18 cellular contexts compared by ENCODE assay signal in the genomic region with DNA sequence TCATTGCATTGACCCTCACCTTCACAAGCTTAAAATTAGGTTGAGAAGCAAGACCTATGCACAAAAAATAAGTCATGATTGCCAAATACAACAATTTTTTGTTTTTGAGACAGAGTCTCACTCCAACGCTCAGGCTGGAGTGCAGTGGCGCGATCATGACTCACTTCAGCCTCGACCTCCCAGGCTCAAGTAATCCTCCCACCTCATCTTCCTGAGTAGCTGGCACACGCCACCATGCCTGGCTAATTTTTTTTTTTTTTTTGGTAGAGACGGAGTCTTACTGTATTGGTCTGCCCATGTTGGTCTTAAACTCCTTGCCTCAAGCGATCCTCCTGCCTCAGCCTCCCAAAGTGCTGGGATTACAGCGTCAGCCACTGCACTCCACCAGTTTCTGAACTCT. TPM values are rescaled to one million over a fixed set of nuclear protein-coding genes. Genes with fewer than 3 reads are reported as not detected.
DNase-seq lines count a peak whose midpoint lies in the region; ATAC-seq, FAIRE-seq and TF ChIP-seq lines count a peak whose summit lies in the region.
"Had no signal": no experiment of that assay in that cellular context is flagged by ENCODE, and none has a peak within 500 bp of the region (broad histone marks: within the 10 kb centered on the region; RNA-seq: fewer than 3 reads in every experiment).

No MANE protein-coding gene starts in this region.

- TF ChIP-seq CTCF in HEK293 (tag by site-specific recombination; IDR thresholded peaks at IDR 0.05) (no peak), astrocyte (IDR thresholded peaks at IDR 0.05; ENCODE audit: insufficient read depth, low read depth, low read length) (no peak)

- H3K27me3 Mint-ChIP-seq in CD8-positive, alpha-beta memory T cell = no peaks in the 10 kb centered on the region
- H3K27me3 Mint-ChIP-seq in astrocyte (ENCODE audit: low read depth, unreplicated experiment) (no peaks in the 10 kb centered on the region), naive B cell (no peaks in the 10 kb centered on the region)
- H3K27me3 Mint-ChIP-seq: type B pancreatic cell had no signal

- H3K4me1 ChIP-seq in CD8-positive, alpha-beta memory T cell (ENCODE audit: insufficient read depth, low read length) = peaks cover 42% of the 10 kb centered on the region
- peaks cover 20% of the 10 kb centered on the region for H3K4me1 ChIP-seq in HEK293 (ENCODE audit: control insufficient read depth, insufficient read depth, low read length)
- peaks cover 19% of the 10 kb centered on the region for H3K4me1 ChIP-seq in astrocyte (ENCODE audit: insufficient read depth, low read length)

- H3K36me3 ChIP-seq in CD8-positive, alpha-beta memory T cell (ENCODE audit: insufficient read depth, low read length) = no peaks in the 10 kb centered on the region
- H3K36me3 ChIP-seq in HEK293 (ENCODE audit: control insufficient read depth in 2 of 2, insufficient read depth in 1 of 2, low read length in 2 of 2) (no peaks in the 10 kb centered on the region), astrocyte (ENCODE audit: insufficient read depth, low read length) (no peaks in the 10 kb centered on the region)

- no peak overlapping the region for H3K27ac ChIP-seq in CD8-positive, alpha-beta memory T cell (ENCODE audit: low read depth, low read length)
- H3K27ac ChIP-seq in HEK293 (ENCODE audit: extremely low read depth, low read depth, low read length) (no peak overlapping the region), astrocyte (ENCODE audit: low read depth, low read length) (no peak overlapping the region)
- H3K27ac ChIP-seq: C4-2B, lower lobe of right lung, VCaP had no signal

- peaks cover 51 to 77% (median 72%) of the 10 kb centered on the region in 3 donors for H3K4me1 Mint-ChIP-seq in CD8-positive, alpha-beta memory T cell
- peaks cover 24% of the 10 kb centered on the region for H3K4me1 Mint-ChIP-seq in astrocyte (ENCODE audit: low read depth, unreplicated experiment)
- H3K4me1 Mint-ChIP-seq in naive B cell = peaks cover 35 to 72% (median 55%) of the 10 kb centered on the region in 3 donors

- no peak overlapping the region for H3K9ac ChIP-seq in astrocyte (ENCODE audit: low read length)

- CTCF ChIA-PET in CD8-positive, alpha-beta memory T cell (lab: Charles Lee) = interaction anchor here (0.7 to 1.5 kb wide), 6 partner anchors 9 to 57 kb away, joined by 3 to 5 read pairs (median 3); no protein-coding TSS in a partner anchor
- CTCF ChIA-PET in HEK293 (lab: Yijun Ruan, JAX) = interaction anchor here (0.7 to 3.2 kb wide), 4 partner anchors 22 to 219 kb away, joined by 3 to 17 read pairs (median 6); no protein-coding TSS in a partner anchor

- FAIRE-seq in astrocyte (lab: Jason Lieb, UNC) = no peak

- peaks cover 72% of the 10 kb centered on the region for H3K79me2 ChIP-seq in astrocyte (ENCODE audit: insufficient read depth, low read length)

- ATAC-seq in naive B cell (ENCODE audit: low read depth in 2 of 2) (no peak), HG03571 (IDR thresholded peaks at IDR 0.05; ENCODE audit: unreplicated experiment) (no peak), GM21381 (IDR thresholded peaks at IDR 0.05; ENCODE audit: unreplicated experiment) (no peak), left colon (no peak)
- ATAC-seq: esophagus mucosa, lower lobe of right lung, PC-3 had no signal

- H3K4me2 ChIP-seq in astrocyte (ENCODE audit: low read length) = peak overlapping the region; percentile 55

- H3K9me3 ChIP-seq in CD8-positive, alpha-beta memory T cell (ENCODE audit: low read length) = no peaks in the 10 kb centered on the region
- H3K9me3 ChIP-seq in HEK293 (ENCODE audit: control insufficient read depth, insufficient read depth, low read depth, low read length) (no peaks in the 10 kb centered on the region), astrocyte (ENCODE audit: insufficient read depth, low read depth, low read length) (no peaks in the 10 kb centered on the region)
- H3K9me3 ChIP-seq: lower lobe of right lung had no signal

- POLR2A ChIA-PET in CD8-positive, alpha-beta memory T cell (lab: Charles Lee) = interaction anchor here (1.8 kb wide), 1 partner anchor 23 kb away, joined by 4 read pairs; no protein-coding TSS in a partner anchor
- POLR2A ChIA-PET in HEK293 (lab: Yijun Ruan, JAX) = no interaction called here

- H3K4me3 Mint-ChIP-seq in CD8-positive, alpha-beta memory T cell = peak overlapping the region in 5 of 7 donors; percentile 10 to 77 (median 15)
- H3K4me3 Mint-ChIP-seq in astrocyte (ENCODE audit: unreplicated experiment) = no peak overlapping the region
- no peak overlapping the region for H3K4me3 Mint-ChIP-seq in naive B cell
- H3K4me3 Mint-ChIP-seq: nephron, type B pancreatic cell had no signal

- no peak for DNase-seq in CD8-positive, alpha-beta memory T cell
- DNase-seq in astrocyte (ENCODE audit: low read depth) (peak; percentile 68), naive B cell (no peak), midbrain (lab: John Stamatoyannopoulos, UW) (no peak), left colon (no peak)
- DNase-seq: cortex of kidney; lower lobe of right lung; NCI-H524 treated with DMSO at 0.1 percent for 48 hours; PC-3; stimulated activated CD8-positive, alpha-beta memory T cell treated with anti-CD3 and anti-CD28 coated beads, Interleukin-4, amount 100 ng/mL, for 48 hours had no signal

- H4K20me1 ChIP-seq in astrocyte (ENCODE audit: insufficient read depth, low read length) = peaks cover 56% of the 10 kb centered on the region

- H3K4me3 ChIP-seq in CD8-positive, alpha-beta memory T cell (ENCODE audit: low read length) = no peak overlapping the region
- H3K4me3 ChIP-seq in HEK293 (ENCODE audit: low read depth, low read length) (no peak overlapping the region), astrocyte (ENCODE audit: insufficient read depth, low read depth, low read length) (no peak overlapping the region)
- H3K4me3 ChIP-seq: lower lobe of right lung had no signal

- intact Hi-C loops in left colon (cut with DNase I, micrococcal nuclease) = no loop called here

- H3K27me3 ChIP-seq in CD8-positive, alpha-beta memory T cell (ENCODE audit: insufficient read depth, low read length, poor library complexity, severe bottlenecking) = no peaks in the 10 kb centered on the region
- no peaks in the 10 kb centered on the region for H3K27me3 ChIP-seq in astrocyte (ENCODE audit: insufficient read depth, low read length)

- peak overlapping the region; percentile 3 to 90 (median 70) for H3K27ac Mint-ChIP-seq in CD8-positive, alpha-beta memory T cell
- H3K27ac Mint-ChIP-seq in astrocyte (ENCODE audit: unreplicated experiment) = no peak overlapping the region
- peak overlapping the region in 4 of 6 donors; percentile 27 to 71 (median 46) for H3K27ac Mint-ChIP-seq in naive B cell

- H3K36me3 Mint-ChIP-seq in CD8-positive, alpha-beta memory T cell = peaks cover 0 to 7% (median 0%) of the 10 kb centered on the region in 3 donors
- H3K36me3 Mint-ChIP-seq in astrocyte (ENCODE audit: low read depth, unreplicated experiment) = no peaks in the 10 kb centered on the region
- peaks cover 0 to 7% of the 10 kb centered on the region in 2 donors for H3K36me3 Mint-ChIP-seq in naive B cell
- H3K36me3 Mint-ChIP-seq: type B pancreatic cell had no signal

- H3K9me3 Mint-ChIP-seq in CD8-positive, alpha-beta memory T cell = no peaks in the 10 kb centered on the region
- H3K9me3 Mint-ChIP-seq in astrocyte (ENCODE audit: unreplicated experiment) (no peaks in the 10 kb centered on the region), naive B cell (no peaks in the 10 kb centered on the region)
- H3K9me3 Mint-ChIP-seq: nephron, type B pancreatic cell had no signal

- no peak overlapping the region for H2AFZ ChIP-seq in astrocyte (ENCODE audit: low read depth, low read length)

TF ChIP-seq in HEK293, 187 proteins besides CTCF, POLR2A, EP300 and RAD21 (continues in another document):
- TF ChIP-seq ZNF157 (tag by site-specific recombination; IDR thresholded peaks at IDR 0.05) (no peak), ZFHX2 (tag by site-specific recombination; conservative IDR thresholded peaks at IDR 0.05) (peak; percentile 60), ZNF585B (tag by site-specific recombination; IDR thresholded peaks at IDR 0.05) (no peak), ZBTB21 (tag by site-specific recombination; IDR thresholded peaks at IDR 0.05) (no peak), ZNF529 (tag by site-specific recombination; IDR thresholded peaks at IDR 0.05; ENCODE audit: insufficient replicate concordance) (no peak), GLIS1 (tag by site-specific recombination; IDR thresholded peaks at IDR 0.05) (peak; percentile 86), ZNF521 (tag by site-specific recombination; IDR thresholded peaks at IDR 0.05) (no peak), BCL11B (tag by site-specific recombination; IDR thresholded peaks at IDR 0.05; ENCODE audit: low read depth) (no peak), ZBTB17 (tag by site-specific recombination; IDR thresholded peaks at IDR 0.05) (peak; percentile 50; the same call in 1 of the 2 replicates)
- TF ChIP-seq, protein P1, sequence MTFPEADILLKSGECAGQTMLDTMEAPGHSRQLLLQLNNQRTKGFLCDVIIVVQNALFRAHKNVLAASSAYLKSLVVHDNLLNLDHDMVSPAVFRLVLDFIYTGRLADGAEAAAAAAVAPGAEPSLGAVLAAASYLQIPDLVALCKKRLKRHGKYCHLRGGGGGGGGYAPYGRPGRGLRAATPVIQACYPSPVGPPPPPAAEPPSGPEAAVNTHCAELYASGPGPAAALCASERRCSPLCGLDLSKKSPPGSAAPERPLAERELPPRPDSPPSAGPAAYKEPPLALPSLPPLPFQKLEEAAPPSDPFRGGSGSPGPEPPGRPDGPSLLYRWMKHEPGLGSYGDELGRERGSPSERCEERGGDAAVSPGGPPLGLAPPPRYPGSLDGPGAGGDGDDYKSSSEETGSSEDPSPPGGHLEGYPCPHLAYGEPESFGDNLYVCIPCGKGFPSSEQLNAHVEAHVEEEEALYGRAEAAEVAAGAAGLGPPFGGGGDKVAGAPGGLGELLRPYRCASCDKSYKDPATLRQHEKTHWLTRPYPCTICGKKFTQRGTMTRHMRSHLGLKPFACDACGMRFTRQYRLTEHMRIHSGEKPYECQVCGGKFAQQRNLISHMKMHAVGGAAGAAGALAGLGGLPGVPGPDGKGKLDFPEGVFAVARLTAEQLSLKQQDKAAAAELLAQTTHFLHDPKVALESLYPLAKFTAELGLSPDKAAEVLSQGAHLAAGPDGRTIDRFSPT (tag by site-specific recombination; IDR thresholded peaks at IDR 0.05) = no peak
- TF ChIP-seq, protein P2, sequence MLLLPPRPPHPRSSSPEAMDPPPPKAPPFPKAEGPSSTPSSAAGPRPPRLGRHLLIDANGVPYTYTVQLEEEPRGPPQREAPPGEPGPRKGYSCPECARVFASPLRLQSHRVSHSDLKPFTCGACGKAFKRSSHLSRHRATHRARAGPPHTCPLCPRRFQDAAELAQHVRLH (tag by site-specific recombination; IDR thresholded peaks at IDR 0.05) = no peak

RNA-seq across cellular contexts. Expression of a gene that starts 24.1 kb away (rescaled TPM):
- 10 to 100 TPM; 11.5 to 11.9 TPM for total RNA-seq in CD8-positive, alpha-beta memory T cell
- 27.7 TPM for polyA plus RNA-seq in CD8-positive, alpha-beta memory T cell
- 24.3 and 26.8 TPM in 2 replicates for total RNA-seq in astrocyte
- 10 to 100 TPM; 16.9 to 38.2 (median 33.7) TPM for polyA plus RNA-seq in naive B cell (ENCODE audit: low read depth in 6 of 6)
- total RNA-seq in left colon = 10 to 100 TPM; 52.4 to 53.2 TPM

Comparison
In these comparisons a context has a peak if more than half of its experiments do, and no peak if none do; other contexts are left out.
1. H3K4me3 Mint-ChIP-seq: peak in CD8-positive, alpha-beta memory T cell (5 of 7); none in astrocyte (single experiment) and naive B cell (0 of 8).